ENCODE assay signal across 26 cellular contexts in the genomic region with DNA sequence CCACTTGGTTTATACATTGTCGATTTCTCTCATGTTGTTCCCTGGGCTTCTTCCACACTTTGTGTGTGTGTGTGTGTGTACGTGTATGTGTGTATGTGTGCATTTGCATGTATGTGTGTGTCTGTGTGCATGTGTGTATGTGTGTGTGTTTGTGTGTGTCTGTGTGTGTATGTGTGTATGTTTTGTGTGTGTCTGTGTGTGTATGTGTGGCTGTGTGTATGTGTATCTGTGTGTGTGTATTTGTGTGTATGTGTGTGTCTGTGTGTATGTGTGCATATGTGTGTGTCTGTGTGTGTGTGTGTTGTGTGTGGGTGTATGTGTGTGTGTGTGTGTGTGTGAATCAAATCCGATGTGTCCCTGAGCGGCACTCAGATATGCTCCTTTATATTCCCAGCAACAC. TPM values are rescaled to one million over a fixed set of nuclear protein-coding genes. Genes with fewer than 3 reads are reported as not detected.
"Had no signal": no experiment of that assay in that cellular context is flagged by ENCODE, and none has a peak within 500 bp of the region (broad histone marks: within the 10 kb centered on the region; RNA-seq: fewer than 3 reads in every experiment).

No MANE protein-coding gene starts in this region.

- DNase-seq: dorsolateral prefrontal cortex; effector CD8-positive, alpha-beta T cell; endodermal cell; foreskin fibroblast; gastrocnemius medialis; head of caudate nucleus; kidney; natural killer cell; pancreas; stimulated activated CD4-positive, alpha-beta T cell treated with anti-CD3 and anti-CD28 coated beads, Interleukin-12 subunit alpha, Interleukin-12 subunit beta, amount 100 ng/mL, for 4 hours; stimulated activated CD4-positive, alpha-beta T cell treated with anti-CD3 and anti-CD28 coated beads, Interleukin-1b, Interleukin-23, amount 100 ng/mL, for 48 hours; stimulated activated CD4-positive, alpha-beta T cell treated with anti-CD3 and anti-CD28 coated beads, Interleukin-4, amount 100 ng/mL, for 1 hour; stimulated activated CD8-positive, alpha-beta memory T cell treated with anti-CD3 and anti-CD28 coated beads, Interleukin-4, amount 100 ng/mL, for 48 hours; stimulated activated naive CD4-positive, alpha-beta T cell; stimulated activated naive CD8-positive, alpha-beta T cell treated with anti-CD3 and anti-CD28 coated beads, Interleukin-15, amount 100 ng/mL, for 72 hours; transverse colon had no signal

- ATAC-seq: esophagus mucosa; gastrocnemius medialis; left lobe of liver; pancreas; sciatic nerve; stimulated activated naive CD8-positive, alpha-beta T cell treated with anti-CD3 and anti-CD28 coated beads, Interleukin-15, amount 100 ng/mL, for 72 hours had no signal

- H3K4me2 ChIP-seq: smooth muscle cell had no signal

- H3K36me3 ChIP-seq: gastrocnemius medialis, neutrophil, pancreas, suprapubic skin, transverse colon had no signal

- H3K27me3 ChIP-seq: pancreas had no signal

- H3K4me1 ChIP-seq: pancreas, transverse colon had no signal

- H3K27ac ChIP-seq: dorsolateral prefrontal cortex, epithelial cell of prostate, gastrocnemius medialis, neutrophil, pancreas, suprapubic skin, transverse colon had no signal

- H3K9me3 ChIP-seq: gastrocnemius medialis, neutrophil, pancreas, suprapubic skin, transverse colon had no signal

- H3K4me3 ChIP-seq: dorsolateral prefrontal cortex, gastrocnemius medialis, lung, pancreas, smooth muscle cell, suprapubic skin, transverse colon had no signal

RNA-seq across cellular contexts. Expression of gene SCGB1D2, which starts 4.5 kb away (rescaled TPM):
- polyA plus RNA-seq: liver, lung, neural cell, smooth muscle cell had no signal

RNA-seq across cellular contexts. Expression of gene SCGB2A1, which starts 29.0 kb away (rescaled TPM):
- polyA plus RNA-seq: liver, neural cell, smooth muscle cell had no signal

RNA-seq across cellular contexts. Expression of gene SCGB2A2, which starts 32.5 kb away (rescaled TPM):
- polyA plus RNA-seq: liver, lung, neural cell, pancreas, smooth muscle cell had no signal

RNA-seq across cellular contexts. Expression of gene SCGB1D1, which starts 47.5 kb away (rescaled TPM):
- polyA plus RNA-seq: liver, lung, neural cell, pancreas, smooth muscle cell had no signal
